Comparison of ENCODE assay signal across 9 cellular contexts in the genomic region with DNA sequence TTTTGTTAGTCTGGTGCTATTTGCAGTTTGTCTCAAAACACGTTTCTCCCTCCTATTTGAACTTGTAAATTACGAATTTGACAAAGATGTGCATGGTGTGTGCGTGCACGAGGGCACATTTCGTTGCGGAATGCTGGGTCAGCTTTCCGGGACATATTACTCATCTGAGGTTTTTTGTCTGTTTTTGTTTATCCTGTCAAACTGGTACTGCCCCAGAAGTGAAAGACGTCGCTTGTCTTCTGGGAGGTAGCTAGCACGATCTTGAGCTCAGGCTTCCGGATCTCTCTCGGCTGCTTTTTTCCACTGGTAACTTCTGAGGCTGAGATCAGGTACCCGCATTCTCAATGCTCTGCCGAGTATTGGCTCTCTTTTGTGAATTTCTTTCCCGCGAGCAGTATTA. TPM values are rescaled to one million over a fixed set of nuclear protein-coding genes. Genes with fewer than 3 reads are reported as not detected.
DNase-seq lines count a peak whose midpoint lies in the region; ATAC-seq and FAIRE-seq lines count a peak whose summit lies in the region.
"Not testable (repeated sequence)": the region's sequence is repeated elsewhere in the genome, so short reads cannot be mapped to it uniquely, and the experiment has no call there.
"Had no signal": no experiment of that assay in that cellular context is flagged by ENCODE, and none has a peak within 500 bp of the region (broad histone marks: within the 10 kb centered on the region; RNA-seq: fewer than 3 reads in every experiment).

No MANE protein-coding gene starts in this region.

- FAIRE-seq in GM18507 (lab: Jason Lieb, UNC), result peak; percentile 61

- not testable (repeated sequence) for DNase-seq in GM18507 (ENCODE audit: extremely low spot score, insufficient read length, low read depth); left cardiac atrium; stimulated activated naive CD8-positive, alpha-beta T cell treated with anti-CD3 and anti-CD28 coated beads, Interleukin-15, Interleukin-2, amounts not matched to agents 100 U/mL and 50 U/mL, for 24 hours

- intact Hi-C loops in left cardiac atrium (cut with DNase I), result not testable (repeated sequence)

- ATAC-seq in GM19372 (IDR thresholded peaks at IDR 0.05; ENCODE audit: low read depth, unreplicated experiment) (peak; percentile 35), GM21723 (IDR thresholded peaks at IDR 0.05; ENCODE audit: unreplicated experiment) (peak; percentile 46), HG02943 (IDR thresholded peaks at IDR 0.05; ENCODE audit: low read depth, unreplicated experiment) (peak; percentile 45), HG03378 (IDR thresholded peaks at IDR 0.05; ENCODE audit: unreplicated experiment) (peak; percentile 53), left cardiac atrium (peak; percentile 4 to 10)
- peak; percentile 50 to 52 for ATAC-seq in activated CD4-positive, CD25-positive, alpha-beta regulatory T cell treated with anti-CD3 and anti-CD28 coated beads, Interleukin-2, amount 50 U/mL, for 24 hours
- peak; percentile 52 for ATAC-seq in stimulated activated naive CD8-positive, alpha-beta T cell treated with anti-CD3 and anti-CD28 coated beads, Interleukin-15, Interleukin-2, amounts not matched to agents 100 U/mL and 50 U/mL, for 24 hours

RNA-seq across cellular contexts. Expression of a gene that starts 0.4 kb away (rescaled TPM):
- total RNA-seq in left cardiac atrium, result under 1 TPM; 0.55 to 0.71 TPM

RNA-seq across cellular contexts. Expression of a gene that starts 49.6 kb away (rescaled TPM):
- not detected for total RNA-seq in left cardiac atrium
- total RNA-seq: bronchial epithelial cell had no signal
